In genomic region chr15:31365655-31366127, GRCh38 we compare ENCODE assay signal across 8 cellular contexts.
DNase-seq lines count a peak whose midpoint lies in the region; ATAC-seq lines count a peak whose summit lies in the region.

No MANE protein-coding gene starts in this region.

- peak overlapping the region in 9 of 11 experiments; percentile 56 to 77 (median 69); a peak in 16 of 22 replicates for H3K9ac ChIP-seq in BLaER1 treated with 17β-estradiol and CSF1 and Interleukin-3, amounts not matched to agents 10 nM and 100 nM

- DNase-seq in NCI-H1694 (lab: John Stamatoyannopoulos, UW), result peak; percentile 9
- peak in 2 of 3 experiments; percentile 62 to 65 for DNase-seq in activated CD8-positive, alpha-beta memory T cell treated with anti-CD3 and anti-CD28 coated beads for 48 hours (ENCODE audit: low read depth in 2 of 3, low spot score in 2 of 3)
- DNase-seq in effector CD8-positive, alpha-beta T cell (lab: John Stamatoyannopoulos, UW), result peak; percentile 63
- DNase-seq in midbrain (lab: John Stamatoyannopoulos, UW), result peak; percentile 92
- DNase-seq in stimulated activated CD8-positive, alpha-beta memory T cell treated with anti-CD3 and anti-CD28 coated beads, Interleukin-2, amount 100 ng/mL, for 1 hour (ENCODE audit: low read depth in 2 of 2), result peak; percentile 53 to 64
- DNase-seq in dedifferentiated amniotic fluid mesenchymal stem cell (ENCODE audit: extremely low spot score), result no peak

- H3K4me1 ChIP-seq in BLaER1 treated with 17β-estradiol and CSF1 and Interleukin-3, amounts not matched to agents 10 nM and 100 nM, result peaks cover 79 to 100% (median 93%) of the 10 kb centered on the region in 10 experiments

- H3K36me3 ChIP-seq in BLaER1 treated with 17β-estradiol and CSF1 and Interleukin-3, amounts not matched to agents 10 nM and 100 nM, result peaks cover 0 to 27% (median 13%) of the 10 kb centered on the region in 11 experiments; a peak in 10 of 22 replicates

- peaks cover 0 to 13% (median 8%) of the 10 kb centered on the region in 11 experiments; a peak in 9 of 22 replicates for H3K9me3 ChIP-seq in BLaER1 treated with 17β-estradiol and CSF1 and Interleukin-3, amounts not matched to agents 10 nM and 100 nM (replicated peaks in 1 of 11)

- H4K20me1 ChIP-seq in BLaER1 treated with 17β-estradiol and CSF1 and Interleukin-3, amounts not matched to agents 10 nM and 100 nM, result peaks cover 55 to 100% (median 93%) of the 10 kb centered on the region in 11 experiments; a peak in 21 of 22 replicates

- H3K4me2 ChIP-seq in BLaER1 treated with 17β-estradiol and CSF1 and Interleukin-3, amounts not matched to agents 10 nM and 100 nM, result peak overlapping the region; percentile 87 to 99 (median 94)

- H3K27ac ChIP-seq in BLaER1 treated with 17β-estradiol and CSF1 and Interleukin-3, amounts not matched to agents 10 nM and 100 nM, result peak overlapping the region in 9 of 11 experiments; percentile 54 to 94 (median 89); a peak in 17 of 22 replicates

- H3K4me3 ChIP-seq in BLaER1 treated with 17β-estradiol and CSF1 and Interleukin-3, amounts not matched to agents 10 nM and 100 nM, result no peak overlapping the region; a peak in 1 of 20 replicates

- peak; percentile 41 for ATAC-seq in GM21576 (IDR thresholded peaks at IDR 0.05; ENCODE audit: unreplicated experiment)

- no peaks in the 10 kb centered on the region for H3K27me3 ChIP-seq in BLaER1 treated with 17β-estradiol and CSF1 and Interleukin-3, amounts not matched to agents 10 nM and 100 nM
